In the genomic region with DNA sequence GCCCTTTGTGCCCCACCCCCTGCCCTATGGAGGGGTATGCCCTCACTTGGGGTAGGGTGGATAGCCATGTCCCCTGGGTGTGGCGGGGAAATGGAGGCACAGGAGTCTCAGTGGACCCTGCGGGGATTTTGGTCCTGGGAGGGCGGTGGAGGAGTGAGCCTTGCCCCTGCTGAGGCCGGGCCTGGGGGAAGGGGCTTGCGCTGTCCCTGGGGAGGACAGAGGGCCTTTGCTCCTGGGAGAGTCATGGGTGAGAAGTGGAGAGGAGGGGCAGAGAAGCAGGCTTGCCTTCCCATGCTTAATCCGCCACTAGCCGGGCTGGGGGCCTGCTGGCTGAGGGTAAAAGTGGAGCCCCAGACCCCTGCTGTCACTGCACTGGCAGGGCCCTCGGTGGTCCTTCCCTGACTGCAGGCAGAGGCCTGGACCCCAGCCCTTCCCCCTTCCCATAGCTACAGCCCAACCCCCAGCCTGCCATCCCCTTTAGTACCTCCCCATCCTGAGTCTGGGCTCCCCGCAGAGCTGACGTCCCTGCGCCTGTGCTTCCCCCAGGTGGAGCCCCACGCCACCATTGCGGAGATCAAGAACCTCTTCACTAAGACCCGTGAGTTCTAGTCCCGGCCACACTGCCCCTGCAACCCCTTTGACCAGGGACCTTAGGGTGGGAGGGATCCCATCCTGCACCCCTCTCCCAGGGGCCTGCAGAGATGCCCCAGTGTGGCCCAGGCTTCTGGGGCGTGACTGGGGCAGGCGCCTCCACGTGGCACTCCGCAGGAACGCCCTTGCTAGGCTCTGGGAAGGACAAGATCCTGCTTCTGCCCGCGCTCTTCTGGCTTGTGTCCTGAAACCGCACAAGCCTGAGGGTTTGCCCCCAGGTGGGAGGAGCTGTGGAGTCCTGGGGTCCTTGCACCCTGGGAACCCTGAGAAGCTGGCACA, we compare ENCODE assay signal across 14 cellular contexts. TPM values are rescaled to one million over a fixed set of nuclear protein-coding genes. Genes with fewer than 3 reads are reported as not detected.
DNase-seq lines count a peak whose midpoint lies in the region; ATAC-seq and TF ChIP-seq lines count a peak whose summit lies in the region.
"Had no signal": no experiment of that assay in that cellular context is flagged by ENCODE, and none has a peak within 500 bp of the region (broad histone marks: within the 10 kb centered on the region; RNA-seq: fewer than 3 reads in every experiment).

No MANE protein-coding gene starts in this region.

- peaks cover 37% of the 10 kb centered on the region for H3K4me1 Mint-ChIP-seq in central memory CD8-positive, alpha-beta T cell
- H3K4me1 Mint-ChIP-seq in mesothelial cell of epicardium = peaks cover 16% of the 10 kb centered on the region
- peaks cover 21% of the 10 kb centered on the region for H3K4me1 Mint-ChIP-seq in activated CD4-positive, alpha-beta T cell treated with anti-CD3 and anti-CD28 coated beads, Interleukin-2, amount 10 ng/mL, durations not matched to agents 7 days and 5 days

- H3K9me3 ChIP-seq in HUES6 (ENCODE audit: control insufficient read depth, insufficient read depth, low read depth, low read length) = no peaks in the 10 kb centered on the region
- no peaks in the 10 kb centered on the region for H3K9me3 ChIP-seq in subcutaneous abdominal adipose tissue (ENCODE audit: control insufficient read depth in 5 of 5, low read length in 5 of 5)
- no peaks in the 10 kb centered on the region for H3K9me3 ChIP-seq in aorta (ENCODE audit: control insufficient read depth, low read length)

- peak overlapping the region; percentile 46 for H3K4me3 Mint-ChIP-seq in central memory CD8-positive, alpha-beta T cell
- no peak overlapping the region for H3K4me3 Mint-ChIP-seq in mesothelial cell of epicardium
- H3K4me3 Mint-ChIP-seq in activated CD4-positive, alpha-beta T cell treated with anti-CD3 and anti-CD28 coated beads, Interleukin-2, amount 10 ng/mL, durations not matched to agents 7 days and 5 days = no peak overlapping the region
- H3K4me3 Mint-ChIP-seq: CD4-positive, CD25-positive, alpha-beta regulatory T cell; HFFc6; stimulated activated naive CD8-positive, alpha-beta T cell treated with anti-CD3 and anti-CD28 coated beads, Interleukin-15, Interleukin-2, amounts not matched to agents 100 ng/mL and 50 ng/mL, for 24 hours had no signal

- peaks cover 14% of the 10 kb centered on the region for H3K36me3 Mint-ChIP-seq in central memory CD8-positive, alpha-beta T cell (ENCODE audit: insufficient read depth)
- H3K36me3 Mint-ChIP-seq in mesothelial cell of epicardium = peaks cover 5% of the 10 kb centered on the region
- H3K36me3 Mint-ChIP-seq in activated CD4-positive, alpha-beta T cell treated with anti-CD3 and anti-CD28 coated beads, Interleukin-2, amount 10 ng/mL, durations not matched to agents 7 days and 5 days (ENCODE audit: low read depth) = peaks cover 27% of the 10 kb centered on the region

- no peak for TF ChIP-seq CTCF in mesothelial cell of epicardium (IDR thresholded peaks at IDR 0.05; ENCODE audit: unreplicated experiment)

- CTCF ChIA-PET in activated CD4-positive, alpha-beta T cell treated with anti-CD3 and anti-CD28 coated beads, Interleukin-2, amount 10 ng/mL, durations not matched to agents 7 days and 5 days (lab: Charles Lee) = interaction anchor here (1.1 to 2.3 kb wide), 2 partner anchors 9 to 10 kb away, joined by 3 to 8 read pairs; a partner anchor contains a TSS

- peak overlapping the region; percentile 64; the same call in 1 of the 2 replicates for H3K27ac ChIP-seq in HUES6 (ENCODE audit: low read depth, low read length)
- H3K27ac ChIP-seq in subcutaneous abdominal adipose tissue (ENCODE audit: low read depth, low read length) = peak overlapping the region; percentile 85
- peak overlapping the region in 1 of 2 donors; percentile 64 for H3K27ac ChIP-seq in aorta (ENCODE audit: low read depth in 1 of 2, low read length in 2 of 2)

- ATAC-seq in central memory CD8-positive, alpha-beta T cell (replicated peaks; ENCODE audit: extremely low read depth, poor library complexity, severe bottlenecking) = no peak
- ATAC-seq in aorta (ENCODE audit: low FRiP score) = no peak

- peak overlapping the region; percentile 42 for H3K9ac ChIP-seq in HUES6 (ENCODE audit: low read length)
- peak overlapping the region; percentile 38 to 82 (median 56) for H3K9ac ChIP-seq in subcutaneous abdominal adipose tissue (ENCODE audit: low read length in 5 of 5)

- no peak overlapping the region for H3K4me3 ChIP-seq in HUES6 (ENCODE audit: low read depth, low read length)
- H3K4me3 ChIP-seq in subcutaneous abdominal adipose tissue (ENCODE audit: low read depth in 1 of 5, low read length in 5 of 5) = peak overlapping the region in 3 of 5 donors; percentile 18 to 61 (median 54)
- no peak overlapping the region for H3K4me3 ChIP-seq in aorta (ENCODE audit: low read length in 2 of 2)

- peak overlapping the region; percentile 76 for H3K27ac Mint-ChIP-seq in central memory CD8-positive, alpha-beta T cell (ENCODE audit: low read depth)
- peak overlapping the region; percentile 6 for H3K27ac Mint-ChIP-seq in mesothelial cell of epicardium
- H3K27ac Mint-ChIP-seq in activated CD4-positive, alpha-beta T cell treated with anti-CD3 and anti-CD28 coated beads, Interleukin-2, amount 10 ng/mL, durations not matched to agents 7 days and 5 days = no peak overlapping the region
- H3K27ac Mint-ChIP-seq: HFFc6; stimulated activated naive CD8-positive, alpha-beta T cell treated with anti-CD3 and anti-CD28 coated beads, Interleukin-15, Interleukin-2, amounts not matched to agents 100 ng/mL and 50 ng/mL, for 24 hours had no signal

- H3K27me3 ChIP-seq in HUES6 (ENCODE audit: control insufficient read depth, insufficient read depth, low read length) (no peaks in the 10 kb centered on the region), subcutaneous abdominal adipose tissue (ENCODE audit: control insufficient read depth in 5 of 5, insufficient read depth in 4 of 5, low read length in 5 of 5) (no peaks in the 10 kb centered on the region), aorta (ENCODE audit: control insufficient read depth in 1 of 2, insufficient read depth in 2 of 2, low read length in 1 of 2) (no peaks in the 10 kb centered on the region)

- no peaks in the 10 kb centered on the region for H3K27me3 Mint-ChIP-seq in central memory CD8-positive, alpha-beta T cell
- H3K27me3 Mint-ChIP-seq in mesothelial cell of epicardium (ENCODE audit: low read depth) = no peaks in the 10 kb centered on the region
- H3K27me3 Mint-ChIP-seq in activated CD4-positive, alpha-beta T cell treated with anti-CD3 and anti-CD28 coated beads, Interleukin-2, amount 10 ng/mL, durations not matched to agents 7 days and 5 days = no peaks in the 10 kb centered on the region
- H3K27me3 Mint-ChIP-seq: CD4-positive, CD25-positive, alpha-beta regulatory T cell; stimulated activated naive CD8-positive, alpha-beta T cell treated with anti-CD3 and anti-CD28 coated beads, Interleukin-15, Interleukin-2, amounts not matched to agents 100 ng/mL and 50 ng/mL, for 24 hours had no signal

- POLR2A ChIA-PET in activated CD4-positive, alpha-beta T cell treated with anti-CD3 and anti-CD28 coated beads, Interleukin-2, amount 10 ng/mL, durations not matched to agents 7 days and 5 days (lab: Charles Lee) = no interaction called here

- H3K4me1 ChIP-seq in HUES6 (ENCODE audit: control insufficient read depth, insufficient read depth, low read length) (peaks cover 60% of the 10 kb centered on the region), subcutaneous abdominal adipose tissue (ENCODE audit: control insufficient read depth in 5 of 5, insufficient read depth in 5 of 5, low read length in 5 of 5) (peaks cover 10 to 55% (median 47%) of the 10 kb centered on the region in 5 donors), aorta (ENCODE audit: control insufficient read depth in 1 of 2, insufficient read depth in 2 of 2, low read length in 2 of 2) (no peaks in the 10 kb centered on the region)

- no peaks in the 10 kb centered on the region for H3K9me3 Mint-ChIP-seq in central memory CD8-positive, alpha-beta T cell
- H3K9me3 Mint-ChIP-seq in mesothelial cell of epicardium = no peaks in the 10 kb centered on the region
- H3K9me3 Mint-ChIP-seq in activated CD4-positive, alpha-beta T cell treated with anti-CD3 and anti-CD28 coated beads, Interleukin-2, amount 10 ng/mL, durations not matched to agents 7 days and 5 days = no peaks in the 10 kb centered on the region
- H3K9me3 Mint-ChIP-seq: CD4-positive, CD25-positive, alpha-beta regulatory T cell; HFFc6; stimulated activated naive CD8-positive, alpha-beta T cell treated with anti-CD3 and anti-CD28 coated beads, Interleukin-15, Interleukin-2, amounts not matched to agents 100 ng/mL and 50 ng/mL, for 24 hours had no signal

- no peak for DNase-seq in central memory CD8-positive, alpha-beta T cell (ENCODE audit: low spot score in 2 of 2)
- DNase-seq in mesothelial cell of epicardium (ENCODE audit: low spot score in 2 of 2, unreplicated experiment in 2 of 2) (no peak), UCSD-AML1 (lab: John Stamatoyannopoulos, UW; ENCODE audit: unreplicated experiment) (no peak), aorta (no peak)
- no peak for DNase-seq in activated CD4-positive, alpha-beta T cell treated with anti-CD3 and anti-CD28 coated beads, Interleukin-2, amount 10 ng/mL, durations not matched to agents 7 days and 5 days
- DNase-seq: activated CD4-positive, alpha-beta T cell treated with anti-CD3 and anti-CD28 coated beads for 4 hours; CD4-positive, CD25-positive, alpha-beta regulatory T cell; HFFc6; NCI-H1048; stimulated activated CD4-positive, alpha-beta T cell treated with anti-CD3 and anti-CD28 coated beads, Interleukin-4, amount 100 ng/mL, for 4 hours had no signal

- H3K36me3 ChIP-seq in HUES6 (ENCODE audit: control insufficient read depth, insufficient read depth, low read length) (peaks cover 24% of the 10 kb centered on the region), subcutaneous abdominal adipose tissue (ENCODE audit: control insufficient read depth in 5 of 5, insufficient read depth in 5 of 5, low read length in 5 of 5) (peaks cover 0 to 43% (median 29%) of the 10 kb centered on the region in 5 donors), aorta (ENCODE audit: control insufficient read depth in 1 of 2, insufficient read depth in 2 of 2, low read length in 1 of 2) (no peaks in the 10 kb centered on the region)

- 80 to 85% methylated on average over 20 to 23 of the region's 23 CpGs for WGBS in aorta, 2 donors

- intact Hi-C loops in aorta (cut with DNase I) = no loop called here

RNA-seq across cellular contexts. Expression of a gene that starts 8.9 kb away (rescaled TPM):
- total RNA-seq in mesothelial cell of epicardium (117 to 122 TPM (median 119 TPM) in 3 replicates), aorta (100 to 1,000 TPM; 118 to 126 TPM)
- total RNA-seq in activated CD4-positive, alpha-beta T cell treated with anti-CD3 and anti-CD28 coated beads, Interleukin-2, amount 10 ng/mL, durations not matched to agents 7 days and 5 days = 100 to 1,000 TPM; 121 to 123 TPM
- polyA plus RNA-seq in aorta = 100 to 1,000 TPM; 433 to 452 TPM

RNA-seq across cellular contexts. Expression of a gene that starts 20.0 kb away (rescaled TPM):
- total RNA-seq in mesothelial cell of epicardium (not detected in 3 replicates), aorta (under 1 TPM in 1 of 2 donors, not detected in 1; 0.18 TPM)
- total RNA-seq in activated CD4-positive, alpha-beta T cell treated with anti-CD3 and anti-CD28 coated beads, Interleukin-2, amount 10 ng/mL, durations not matched to agents 7 days and 5 days = not detected
- not detected for polyA plus RNA-seq in aorta
- total RNA-seq: HFFc6, lung microvascular endothelial cell had no signal
- polyA plus RNA-seq: CD4-positive, CD25-positive, alpha-beta regulatory T cell had no signal

RNA-seq across cellular contexts. Expression of a gene that starts 33.5 kb away (rescaled TPM):
- 111 to 116 TPM (median 115 TPM) in 3 replicates for total RNA-seq in mesothelial cell of epicardium
- total RNA-seq in activated CD4-positive, alpha-beta T cell treated with anti-CD3 and anti-CD28 coated beads, Interleukin-2, amount 10 ng/mL, durations not matched to agents 7 days and 5 days = 100 to 1,000 TPM; 169 to 190 TPM
- 10 to 100 TPM; 40.1 to 64.4 TPM for total RNA-seq in aorta
- polyA plus RNA-seq in aorta = 100 to 1,000 TPM in 1 of 2 donors, 10 to 100 TPM in 1; 56.5 to 112 TPM

RNA-seq across cellular contexts. Expression of a gene that starts 44.7 kb away (rescaled TPM):
- 106 to 113 TPM (median 110 TPM) in 3 replicates for total RNA-seq in mesothelial cell of epicardium
- total RNA-seq in activated CD4-positive, alpha-beta T cell treated with anti-CD3 and anti-CD28 coated beads, Interleukin-2, amount 10 ng/mL, durations not matched to agents 7 days and 5 days = 100 to 1,000 TPM in 1 of 2 experiments, 10 to 100 TPM in 1; 89.7 to 100 TPM
- total RNA-seq in aorta = 10 to 100 TPM; 58.0 to 95.8 TPM
- 10 to 100 TPM; 34.8 to 44.3 TPM for polyA plus RNA-seq in aorta

Comparison
In these comparisons a context has a peak if more than half of its experiments do, and no peak if none do; other contexts are left out.
1. H3K4me3 ChIP-seq: peak in subcutaneous abdominal adipose tissue (3 of 5); none in HUES6 (single experiment) and aorta (0 of 2).